10 cellular contexts compared by ENCODE assay signal in genomic region chrX:23334871-23335599, GRCh38. TPM values are rescaled to one million over a fixed set of nuclear protein-coding genes. Genes with fewer than 3 reads are reported as not detected.
DNase-seq lines count a peak whose midpoint lies in the region; ATAC-seq and TF ChIP-seq lines count a peak whose summit lies in the region.
"Had no signal": no experiment of that assay in that cellular context is flagged by ENCODE, and none has a peak within 500 bp of the region (broad histone marks: within the 10 kb centered on the region; RNA-seq: fewer than 3 reads in every experiment).

No MANE protein-coding gene starts in this region.

- H2AFZ ChIP-seq in IMR-90 (replicated peaks; ENCODE audit: low read length, poor library complexity) (peak overlapping the region; percentile 34), GM23248 (no peak overlapping the region)

- 30% methylated on average over 18 of the region's 61 CpGs; no CpG with 5 or more reads in 1 of the 2 experiments for WGBS in IMR-90 (ENCODE audit: extremely low coverage in 2 of 2, insufficient read length in 1 of 2), 2 experiments
- WGBS in esophagus squamous epithelium, 2 donors = no CpG with 5 or more reads among the region's 61 CpGs
- WGBS in GM23248 (ENCODE audit: low coverage in 1 of 2, low lambda C conversion rate in 2 of 2, missing lambda C conversion rate in 2 of 2), 2 experiments = 0 to 1% methylated on average over 7 to 26 of the region's 61 CpGs

- no peak overlapping the region for H3K56ac ChIP-seq in IMR-90 (ENCODE audit: extremely low read depth, insufficient read depth, low read length)

- H3K18ac ChIP-seq in IMR-90 (ENCODE audit: low read depth, low read length) = no peak overlapping the region

- DNase-seq in ELF-1 (ENCODE audit: low read depth, low spot score) = peak; percentile 67
- no peak for DNase-seq in IMR-90
- DNase-seq in esophagus squamous epithelium (lab: John Stamatoyannopoulos, UW) = no peak
- no peak for DNase-seq in retinal pigment epithelial cell (ENCODE audit: low read depth)
- no peak for DNase-seq in GM23248
- no peak for DNase-seq in kidney tubule cell (ENCODE audit: low spot score)
- DNase-seq: activated CD8-positive, alpha-beta memory T cell treated with anti-CD3 and anti-CD28 coated beads, Interleukin-2, amount 10 ng/mL, durations not matched to agents 7 days and 5 days; erythroblast had no signal

- TF ChIP-seq RAD21 in IMR-90 (IDR thresholded peaks at IDR 0.05; ENCODE audit: low read length) = no peak

- H2BK20ac ChIP-seq in IMR-90 (ENCODE audit: low read depth, low read length) = no peak overlapping the region

- H4K91ac ChIP-seq in IMR-90 (ENCODE audit: insufficient read depth, low read depth, low read length) = no peak overlapping the region

- no peak overlapping the region for H2AK9ac ChIP-seq in IMR-90 (replicated peaks; ENCODE audit: low read depth, low read length, poor library complexity)

- H3K27ac ChIP-seq in IMR-90 (ENCODE audit: insufficient read depth, low read length) = no peak overlapping the region
- peak overlapping the region in 1 of 4 donors; percentile 39 for H3K27ac ChIP-seq in esophagus squamous epithelium
- H3K27ac ChIP-seq in GM23248 = no peak overlapping the region
- H3K27ac ChIP-seq: pancreas had no signal

- TF ChIP-seq POLR2A in IMR-90 (IDR thresholded peaks at IDR 0.05; ENCODE audit: low read depth, low read length) = no peak
- no peak for TF ChIP-seq POLR2A in esophagus squamous epithelium (IDR thresholded peaks at IDR 0.05)

- H3K4me1 ChIP-seq in IMR-90 (ENCODE audit: control insufficient read depth, insufficient read depth, low read length) = no peaks in the 10 kb centered on the region; the same call in 1 of the 2 replicates
- H3K4me1 ChIP-seq in esophagus squamous epithelium = peaks cover 0 to 35% (median 0%) of the 10 kb centered on the region in 3 donors
- no peaks in the 10 kb centered on the region for H3K4me1 ChIP-seq in GM23248 (ENCODE audit: insufficient read depth)
- H3K4me1 ChIP-seq: pancreas had no signal

- dilution Hi-C loops in IMR-90 (cut with HindIII; ENCODE audit: low sequenced_read_pairs, unreplicated experiment) = no loop called here

- H3K23ac ChIP-seq in IMR-90 (ENCODE audit: low read depth, low read length) = no peak overlapping the region

- no peaks in the 10 kb centered on the region for H3K79me1 ChIP-seq in IMR-90 (ENCODE audit: low read depth in 1 of 2, low read length in 2 of 2)

- no peak overlapping the region for H3K4me3 ChIP-seq in IMR-90 (ENCODE audit: insufficient read depth, low read depth, low read length)
- H3K4me3 ChIP-seq in esophagus squamous epithelium = peak overlapping the region in 3 of 4 donors; percentile 23 to 59 (median 47)
- peak overlapping the region; percentile 23 for H3K4me3 ChIP-seq in retinal pigment epithelial cell (ENCODE audit: low read length)
- H3K4me3 ChIP-seq in GM23248 = no peak overlapping the region

- H2AK5ac ChIP-seq in IMR-90 (ENCODE audit: low read depth, low read length) = no peak overlapping the region

- H3K36me3 ChIP-seq in IMR-90 (ENCODE audit: control insufficient read depth, insufficient read depth, low read length) (no peaks in the 10 kb centered on the region), esophagus squamous epithelium (no peaks in the 10 kb centered on the region), GM23248 (ENCODE audit: low read depth) (no peaks in the 10 kb centered on the region)
- H3K36me3 ChIP-seq: pancreas had no signal

- ATAC-seq in IMR-90 (ENCODE audit: low read depth) = no peak
- no peak for ATAC-seq in GM18517 (IDR thresholded peaks at IDR 0.05; ENCODE audit: unreplicated experiment)
- ATAC-seq: activated CD8-positive, alpha-beta memory T cell treated with anti-CD3 and anti-CD28 coated beads, Interleukin-2, amount 10 ng/mL, durations not matched to agents 7 days and 5 days had no signal

- BruUV-seq in IMR-90 (replicated peaks; lab: Mats Ljungman, UMichigan) = no TSS peak

- H3K9me1 ChIP-seq in IMR-90 (ENCODE audit: insufficient read depth, low read length) = no peaks in the 10 kb centered on the region

- intact Hi-C loops in IMR-90 (cut with micrococcal nuclease) = no loop called here
- intact Hi-C loops in esophagus squamous epithelium (cut with DNase I) = no loop called here

- 0 out of 2 replicates have a peak, but pooled peaks cover 1% of the 10 kb centered on the region for H3K9me3 ChIP-seq in IMR-90 (ENCODE audit: control insufficient read depth, insufficient read depth, low read length)
- no peaks in the 10 kb centered on the region for H3K9me3 ChIP-seq in esophagus squamous epithelium
- no peaks in the 10 kb centered on the region for H3K9me3 ChIP-seq in GM23248 (ENCODE audit: low read depth)
- H3K9me3 ChIP-seq: pancreas had no signal

- no peaks in the 10 kb centered on the region for H3K9me2 ChIP-seq in GM23248 (ENCODE audit: insufficient read depth)

- POLR2A ChIA-PET in IMR-90 (lab: Charles Lee; ENCODE audit: unreplicated experiment) = no interaction called here

- CTCF ChIA-PET in IMR-90 (lab: Yijun Ruan, JAX) = no interaction called here

- no peaks in the 10 kb centered on the region for H3K79me2 ChIP-seq in GM23248 (ENCODE audit: insufficient read depth)

- H3K9ac ChIP-seq in IMR-90 (ENCODE audit: low read depth, low read length) (no peak overlapping the region), GM23248 (no peak overlapping the region)

- H2BK120ac ChIP-seq in IMR-90 (ENCODE audit: low read depth, low read length) = no peak overlapping the region

- H3K4ac ChIP-seq in IMR-90 (ENCODE audit: low read depth, low read length) = no peak overlapping the region

- H4K20me1 ChIP-seq in IMR-90 (ENCODE audit: insufficient read depth, low read length) = no peaks in the 10 kb centered on the region
- no peaks in the 10 kb centered on the region for H4K20me1 ChIP-seq in GM23248 (ENCODE audit: insufficient read depth)

- no peak overlapping the region for H4K5ac ChIP-seq in IMR-90 (ENCODE audit: low read depth, low read length)

- no peak overlapping the region for H2BK15ac ChIP-seq in IMR-90 (ENCODE audit: low read depth, low read length)

- no peak overlapping the region for H2BK5ac ChIP-seq in IMR-90 (ENCODE audit: low read depth, low read length, poor library complexity, severe bottlenecking)

- H3K14ac ChIP-seq in IMR-90 (replicated peaks; ENCODE audit: low read depth, low read length) = no peak overlapping the region

- TF ChIP-seq CTCF in IMR-90 (conservative IDR thresholded peaks at IDR 0.05; ENCODE audit: low read depth, low read length) (no peak), esophagus squamous epithelium (IDR thresholded peaks at IDR 0.05) (no peak), retinal pigment epithelial cell (conservative IDR thresholded peaks at IDR 0.05; ENCODE audit: low read depth, low read length) (no peak)

- H4K8ac ChIP-seq in IMR-90 (ENCODE audit: low read depth in 2 of 2, low read length in 2 of 2) = no peak overlapping the region

- H3K27me3 ChIP-seq in IMR-90 (ENCODE audit: control insufficient read depth, insufficient read depth, low read length) (peaks cover 43% of the 10 kb centered on the region), esophagus squamous epithelium (peaks cover 0 to 59% (median 8%) of the 10 kb centered on the region in 4 donors), GM23248 (replicated peaks; ENCODE audit: insufficient read depth) (peaks cover 13% of the 10 kb centered on the region; the same call in 1 of the 2 replicates)

- in situ Hi-C loops in IMR-90 (cut with MboI; ENCODE audit: low sequenced_read_pairs) = no loop called here
- in situ Hi-C loops in GM23248 (cut with MboI) = no loop called here

- no peaks in the 10 kb centered on the region for H3F3A ChIP-seq in GM23248 (ENCODE audit: insufficient read depth)

- H3K4me2 ChIP-seq in IMR-90 (ENCODE audit: low read depth, low read length) = peak overlapping the region; percentile 31; the same call in 1 of the 2 replicates
- no peak overlapping the region for H3K4me2 ChIP-seq in GM23248 (ENCODE audit: unreplicated experiment)

TF ChIP-seq in IMR-90, 13 proteins besides CTCF, POLR2A, EP300 and RAD21 (continues in another document):
- TF ChIP-seq CEBPB (IDR thresholded peaks at IDR 0.05; ENCODE audit: low read depth, low read length) = no peak
- TF ChIP-seq RFX5 (IDR thresholded peaks at IDR 0.05; ENCODE audit: low read depth, low read length) = no peak
- no peak for TF ChIP-seq SMC3 (IDR thresholded peaks at IDR 0.05; ENCODE audit: low read depth, low read length)
- no peak for TF ChIP-seq MAFK (IDR thresholded peaks at IDR 0.05; ENCODE audit: low read depth, low read length)
- TF ChIP-seq NFE2L2 (IDR thresholded peaks at IDR 0.05; ENCODE audit: low read depth, low read length) = no peak
- TF ChIP-seq USF2 (IDR thresholded peaks at IDR 0.05; ENCODE audit: low read depth, low read length) = no peak
- TF ChIP-seq RCOR1 (IDR thresholded peaks at IDR 0.05; ENCODE audit: insufficient replicate concordance, low read length) = no peak
- no peak for TF ChIP-seq CHD1 (IDR thresholded peaks at IDR 0.05; ENCODE audit: low read depth, low read length)
- TF ChIP-seq MAZ (IDR thresholded peaks at IDR 0.05; ENCODE audit: borderline replicate concordance, low read depth, low read length) = no peak
- TF ChIP-seq BHLHE40 (IDR thresholded peaks at IDR 0.05; ENCODE audit: low read depth, low read length) = no peak
- TF ChIP-seq FOS (IDR thresholded peaks at IDR 0.05; ENCODE audit: low read depth, low read length) = no peak

RNA-seq across cellular contexts. Expression of gene PTCHD1, which starts 0.4 kb away (rescaled TPM):
- total RNA-seq in IMR-90 (2012; rRNA removed) (not detected in 2 replicates), esophagus squamous epithelium (1 to 10 TPM in 1 of 4 donors, under 1 TPM in 3; 0.22 to 1.7 (median 0.41) TPM)
- polyA plus RNA-seq in IMR-90 (2012; rRNA removed) (not detected in 2 replicates), GM23248 (2016; fragmentation: Nextera tagmentation; extraction: Ambion mirVana) (not detected in 2 replicates)
- polyA plus RNA-seq in IMR-90 (2012; cell fraction: cytosol; rRNA removed) = not detected in 2 replicates
- not detected in 2 replicates for polyA plus RNA-seq in IMR-90 (2012; cell fraction: nucleus; rRNA removed; ENCODE audit: low replicate concordance)
- not detected in 2 replicates for total RNA-seq in GM23248 (2014; rRNA removed; shearing (Covaris generic))
- total RNA-seq: activated CD8-positive, alpha-beta memory T cell treated with anti-CD3 and anti-CD28 coated beads, Interleukin-2, amount 10 ng/mL, durations not matched to agents 7 days and 5 days had no signal

Comparison
In these comparisons a context has a peak if more than half of its experiments do, and no peak if none do; other contexts are left out.
1. H3K4me3 ChIP-seq: peak in esophagus squamous epithelium (3 of 4) and retinal pigment epithelial cell (single experiment); none in IMR-90 (single experiment) and GM23248 (single experiment).